ENCODE assay signal across 11 cellular contexts in the genomic region with DNA sequence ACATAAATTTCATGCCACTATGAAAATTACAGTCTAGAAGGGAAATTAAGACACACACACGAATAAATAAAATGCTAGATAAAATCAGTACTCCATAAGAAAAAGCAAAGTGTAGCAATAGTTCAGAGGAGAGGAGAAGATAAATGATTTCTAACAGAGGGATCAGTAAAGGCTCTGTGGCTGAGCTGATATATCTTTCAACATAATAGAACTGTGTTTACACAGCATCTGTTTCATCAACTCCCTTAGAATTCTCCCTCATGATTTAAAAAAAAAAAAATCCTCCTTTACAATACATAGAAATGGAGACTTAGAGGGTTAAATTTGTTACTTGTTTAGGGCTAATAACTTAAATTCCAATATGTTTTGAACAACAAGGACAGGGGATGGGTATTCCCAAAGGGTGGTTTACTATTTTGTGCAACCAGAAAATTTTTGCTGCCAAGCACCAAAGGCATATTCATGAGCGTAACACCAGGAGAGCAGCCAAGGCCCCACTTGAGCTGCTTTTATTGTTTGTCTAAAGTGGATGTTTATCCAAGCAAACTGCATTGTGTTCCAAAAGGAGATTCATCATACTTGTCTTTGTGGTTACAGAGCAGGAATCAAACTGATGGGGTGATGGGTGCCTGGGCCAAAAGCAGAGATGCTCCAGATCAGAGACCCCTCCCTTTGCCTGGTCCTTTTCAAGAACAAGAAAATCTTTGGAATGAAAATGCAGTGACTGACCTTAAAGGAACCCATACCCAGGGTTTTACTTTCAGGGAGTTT.
DNase-seq lines count a peak whose midpoint lies in the region; FAIRE-seq and TF ChIP-seq lines count a peak whose summit lies in the region.
"Had no signal": no experiment of that assay in that cellular context is flagged by ENCODE, and none has a peak within 500 bp of the region (broad histone marks: within the 10 kb centered on the region; RNA-seq: fewer than 3 reads in every experiment).

No MANE protein-coding gene starts in this region.

- 56% methylated on average over 1 of the region's 2 CpGs for WGBS in mesenchymal stem cell

- no peak overlapping the region for H3K4me3 ChIP-seq in mesenchymal stem cell (ENCODE audit: insufficient read depth in 1 of 2, low read depth in 1 of 2, low read length in 2 of 2)
- no peak overlapping the region for H3K4me3 ChIP-seq in PC-9
- H3K4me3 ChIP-seq: tibial artery had no signal

- no peak for TF ChIP-seq POLR2A in erythroblast (IDR thresholded peaks at IDR 0.05; ENCODE audit: low read length)

- no peak overlapping the region for H2BK5ac ChIP-seq in mesenchymal stem cell (ENCODE audit: low read depth, low read length, poor library complexity, severe bottlenecking)

- H3K4me1 ChIP-seq in mesenchymal stem cell (ENCODE audit: control insufficient read depth, insufficient read depth, low read depth, low read length) (no peaks in the 10 kb centered on the region), PC-9 (replicated peaks; ENCODE audit: insufficient read depth) (no peaks in the 10 kb centered on the region; the same call in 1 of the 2 replicates)
- H3K4me1 ChIP-seq: tibial artery had no signal

- no peak overlapping the region for H3K9ac ChIP-seq in mesenchymal stem cell (ENCODE audit: low read length)

- no peaks in the 10 kb centered on the region for H3K79me1 ChIP-seq in mesenchymal stem cell (replicated peaks; ENCODE audit: low read length, poor library complexity, severe bottlenecking)

- no peak overlapping the region for H2BK15ac ChIP-seq in mesenchymal stem cell (ENCODE audit: low read depth, poor library complexity, severe bottlenecking)

- H3K36me3 ChIP-seq in mesenchymal stem cell (ENCODE audit: control insufficient read depth in 1 of 2, insufficient read depth in 2 of 2, low read depth in 1 of 2, low read length in 2 of 2), result no peaks in the 10 kb centered on the region
- no peaks in the 10 kb centered on the region for H3K36me3 ChIP-seq in PC-9 (ENCODE audit: low read depth)
- H3K36me3 ChIP-seq: tibial artery had no signal

- no peaks in the 10 kb centered on the region for H3K79me2 ChIP-seq in PC-9 (ENCODE audit: low read depth)

- H3K4me2 ChIP-seq in mesenchymal stem cell (ENCODE audit: low read length, poor library complexity, severe bottlenecking) (no peak overlapping the region), PC-9 (no peak overlapping the region)

- no peak overlapping the region for H4K8ac ChIP-seq in mesenchymal stem cell (ENCODE audit: low read length)

- POLR2A ChIA-PET in PC-9 (lab: Charles Lee; ENCODE audit: unreplicated experiment), result no interaction called here

- intact Hi-C loops in PC-9 (cut with micrococcal nuclease; ENCODE audit: unreplicated experiment), result loop anchor here (5.0 kb wide), 1 partner anchor 48 kb away; no protein-coding TSS in a partner anchor

- no peak overlapping the region for H2BK12ac ChIP-seq in mesenchymal stem cell (ENCODE audit: low read length in 2 of 2)

- H3K9me3 ChIP-seq in mesenchymal stem cell (ENCODE audit: control insufficient read depth, low read length) (no peaks in the 10 kb centered on the region), PC-9 (ENCODE audit: insufficient read depth, low read depth) (no peaks in the 10 kb centered on the region)
- H3K9me3 ChIP-seq: tibial artery had no signal

- CTCF ChIA-PET in PC-9 (lab: Charles Lee), result no interaction called here

- peaks cover 0 to 9% of the 10 kb centered on the region in 2 experiments for H3K27me3 ChIP-seq in mesenchymal stem cell (ENCODE audit: control insufficient read depth in 1 of 2, insufficient read depth in 1 of 2, low read length in 2 of 2)
- no peaks in the 10 kb centered on the region for H3K27me3 ChIP-seq in PC-9 (ENCODE audit: insufficient read depth, low read depth)
- H3K27me3 ChIP-seq: tibial artery had no signal

- no peak for FAIRE-seq in RCC 7860 (lab: Jason Lieb, UNC)

- no peak overlapping the region for H3K14ac ChIP-seq in mesenchymal stem cell (ENCODE audit: low read length in 2 of 2)

- H3K9me2 ChIP-seq in PC-9 (ENCODE audit: insufficient read depth), result no peaks in the 10 kb centered on the region

- no peak overlapping the region for H3K23ac ChIP-seq in mesenchymal stem cell (ENCODE audit: low read length in 2 of 2)

- no peaks in the 10 kb centered on the region for H3F3A ChIP-seq in PC-9 (ENCODE audit: insufficient read depth, low read depth)

- H2BK120ac ChIP-seq in mesenchymal stem cell (ENCODE audit: low read depth, low read length), result no peak overlapping the region

- H4K91ac ChIP-seq in mesenchymal stem cell (ENCODE audit: low read length), result no peak overlapping the region

- H3K27ac ChIP-seq in mesenchymal stem cell (ENCODE audit: low read length, poor library complexity, severe bottlenecking), result no peak overlapping the region
- no peak overlapping the region for H3K27ac ChIP-seq in PC-9
- H3K27ac ChIP-seq: tibial artery had no signal

- H2AFZ ChIP-seq in mesenchymal stem cell (ENCODE audit: low read depth, low read length) (no peak overlapping the region), PC-9 (no peak overlapping the region)

- H2AK5ac ChIP-seq in mesenchymal stem cell (ENCODE audit: low read length, severe bottlenecking), result no peak overlapping the region

- H3K4ac ChIP-seq in mesenchymal stem cell (ENCODE audit: low read depth in 1 of 2, low read length in 2 of 2), result no peak overlapping the region

- no peak for TF ChIP-seq CTCF in PC-9 (conservative IDR thresholded peaks at IDR 0.05)

- H4K20me1 ChIP-seq in PC-9 (ENCODE audit: insufficient read depth), result no peaks in the 10 kb centered on the region

- BruUV-seq in PC-9 (replicated peaks; lab: Mats Ljungman, UMichigan), result no TSS peak

- no peak overlapping the region for H3K18ac ChIP-seq in mesenchymal stem cell (ENCODE audit: low read depth in 1 of 2, low read length in 2 of 2)

- DNase-seq in DMS153 (lab: John Stamatoyannopoulos, UW) (peak; percentile 80), NCI-H1694 treated with DMSO at 0.1 percent for 48 hours (lab: John Stamatoyannopoulos, UW) (peak; percentile 69), amniotic epithelial cell (ENCODE audit: low read depth) (peak; percentile 57), mesenchymal stem cell (peak; percentile 69), erythroblast (lab: John Stamatoyannopoulos, UW) (no peak), PC-9 (no peak), RCC 7860 (ENCODE audit: low spot score) (no peak), cerebellum (ENCODE audit: low spot score) (no peak)
- DNase-seq: activated CD4-positive, alpha-beta T cell treated with anti-CD3 and anti-CD28 coated beads, Interleukin-2, amount 50 U/mL, for 4 hours; NCI-H82 had no signal

Comparison
In these comparisons a context has a peak if more than half of its experiments do, and no peak if none do; other contexts are left out.
1. DNase-seq: peak in DMS153 (single experiment), NCI-H1694 treated with DMSO at 0.1 percent for 48 hours (single experiment), amniotic epithelial cell (single experiment) and mesenchymal stem cell (single experiment); none in erythroblast (0 of 2), PC-9 (0 of 2), RCC 7860 (single experiment) and cerebellum (single experiment).